Comparison of ENCODE assay signal across 22 cellular contexts in genomic region chr16:88318091-88318494, GRCh38.
DNase-seq lines count a peak whose midpoint lies in the region; ATAC-seq, FAIRE-seq and TF ChIP-seq lines count a peak whose summit lies in the region.
"Had no signal": no experiment of that assay in that cellular context is flagged by ENCODE, and none has a peak within 500 bp of the region (broad histone marks: within the 10 kb centered on the region; RNA-seq: fewer than 3 reads in every experiment).

No MANE protein-coding gene starts in this region.

- peak overlapping the region; percentile 81 for H3K14ac ChIP-seq in IMR-90 (replicated peaks; ENCODE audit: low read depth, low read length)

- H3K27me3 Mint-ChIP-seq in Calu3 (ENCODE audit: unreplicated experiment) = peaks cover 10% of the 10 kb centered on the region

- no peaks in the 10 kb centered on the region for H3K79me2 ChIP-seq in osteoblast (ENCODE audit: insufficient read depth, low read length)

- no peak for TF ChIP-seq POLR2A in IMR-90 (IDR thresholded peaks at IDR 0.05; ENCODE audit: low read depth, low read length)

- peak overlapping the region; percentile 84 for H3K18ac ChIP-seq in IMR-90 (ENCODE audit: low read depth, low read length)

- H3K36me3 ChIP-seq in IMR-90 (ENCODE audit: control insufficient read depth, insufficient read depth, low read length) = no peaks in the 10 kb centered on the region
- H3K36me3 ChIP-seq in kidney (ENCODE audit: control insufficient read depth in 1 of 2, insufficient read depth in 2 of 2, low read length in 2 of 2) = no peaks in the 10 kb centered on the region
- no peaks in the 10 kb centered on the region for H3K36me3 ChIP-seq in osteoblast (ENCODE audit: insufficient read depth, low read length)
- H3K36me3 ChIP-seq: SJSA1 had no signal

- WGBS in IMR-90 (ENCODE audit: extremely low coverage in 2 of 2, insufficient read length in 1 of 2), 2 experiments = 90% methylated on average over 4 of the region's 15 CpGs; no CpG with 5 or more reads in 1 of the 2 experiments

- H3K4me3 Mint-ChIP-seq in Calu3 (ENCODE audit: low read depth, unreplicated experiment) = no peak overlapping the region
- H3K4me3 Mint-ChIP-seq: CD4-positive, CD25-positive, alpha-beta regulatory T cell had no signal

- TF ChIP-seq CTCF in Calu3 (IDR thresholded peaks at IDR 0.05; ENCODE audit: unreplicated experiment) = no peak
- no peak for TF ChIP-seq CTCF in IMR-90 (conservative IDR thresholded peaks at IDR 0.05; ENCODE audit: low read depth, low read length)
- no peak for TF ChIP-seq CTCF in kidney (IDR thresholded peaks at IDR 0.05; ENCODE audit: borderline replicate concordance, extremely low read depth, insufficient read depth)
- TF ChIP-seq CTCF in osteoblast (IDR thresholded peaks at IDR 0.05; ENCODE audit: extremely low read depth, low read depth, low read length) = no peak

- H3K36me3 Mint-ChIP-seq in Calu3 (ENCODE audit: insufficient read depth, unreplicated experiment) = no peaks in the 10 kb centered on the region
- H3K36me3 Mint-ChIP-seq: CD4-positive, CD25-positive, alpha-beta regulatory T cell had no signal

- CTCF ChIA-PET in Calu3 (lab: Charles Lee) (no interaction called here), IMR-90 (lab: Yijun Ruan, JAX) (no interaction called here)

- H3K79me1 ChIP-seq in IMR-90 (ENCODE audit: low read depth in 1 of 2, low read length in 2 of 2) = peaks cover 6 to 13% of the 10 kb centered on the region in 2 experiments; a peak in 3 of 4 replicates

- H4K8ac ChIP-seq in IMR-90 (ENCODE audit: low read depth in 2 of 2, low read length in 2 of 2) = peak overlapping the region; percentile 74 to 91; a peak in 3 of 4 replicates

- no peak for ATAC-seq in IMR-90 (ENCODE audit: low read depth)
- no peak for ATAC-seq in HG03439 (IDR thresholded peaks at IDR 0.05; ENCODE audit: unreplicated experiment)
- ATAC-seq in HG03097 (IDR thresholded peaks at IDR 0.05; ENCODE audit: low FRiP score, unreplicated experiment) = no peak
- ATAC-seq: GM12878, Panc1 had no signal

- H3K27ac ChIP-seq in IMR-90 (ENCODE audit: insufficient read depth, low read length) (peak overlapping the region; percentile 22; the same call in 1 of the 2 replicates), kidney (ENCODE audit: low read depth in 2 of 2, low read length in 2 of 2) (no peak overlapping the region), osteoblast (ENCODE audit: low read depth, low read length) (no peak overlapping the region)
- H3K27ac ChIP-seq: KMS-11, SJSA1 had no signal

- peak overlapping the region; percentile 73 for H4K91ac ChIP-seq in IMR-90 (ENCODE audit: insufficient read depth, low read depth, low read length)

- no peaks in the 10 kb centered on the region for H3K9me3 Mint-ChIP-seq in Calu3 (ENCODE audit: low read depth, unreplicated experiment)

- H3K56ac ChIP-seq in IMR-90 (ENCODE audit: extremely low read depth, insufficient read depth, low read length) = no peak overlapping the region

- in situ Hi-C loops in IMR-90 (cut with MboI; ENCODE audit: low sequenced_read_pairs) = no loop called here

- H3K4me1 ChIP-seq in IMR-90 (ENCODE audit: control insufficient read depth, insufficient read depth, low read length) (peaks cover 20% of the 10 kb centered on the region), kidney (ENCODE audit: control insufficient read depth in 1 of 2, insufficient read depth in 1 of 2, low read depth in 1 of 2, low read length in 2 of 2) (no peaks in the 10 kb centered on the region), osteoblast (ENCODE audit: insufficient read depth, low read length) (peaks cover 5% of the 10 kb centered on the region)

- H2BK120ac ChIP-seq in IMR-90 (ENCODE audit: low read depth, low read length) = peak overlapping the region; percentile 85

- H3K27me3 ChIP-seq in IMR-90 (ENCODE audit: control insufficient read depth, insufficient read depth, low read length) = no peaks in the 10 kb centered on the region
- H3K27me3 ChIP-seq in osteoblast (ENCODE audit: insufficient read depth, low read length) = no peaks in the 10 kb centered on the region
- H3K27me3 ChIP-seq: SJSA1 had no signal

- no peak for FAIRE-seq in kidney (lab: Jason Lieb, UNC)
- FAIRE-seq: GM12878, HTR-8/SVneo had no signal

- H3K4ac ChIP-seq in IMR-90 (ENCODE audit: low read depth, low read length) = peak overlapping the region; percentile 87

- H2AK9ac ChIP-seq in IMR-90 (replicated peaks; ENCODE audit: low read depth, low read length, poor library complexity) = peak overlapping the region; percentile 78

- no peak overlapping the region for H3K23ac ChIP-seq in IMR-90 (ENCODE audit: low read depth, low read length)

- H3K9me3 ChIP-seq in IMR-90 (ENCODE audit: control insufficient read depth, insufficient read depth, low read length) (no peaks in the 10 kb centered on the region), kidney (ENCODE audit: control insufficient read depth in 1 of 2, low read length in 2 of 2) (no peaks in the 10 kb centered on the region), osteoblast (ENCODE audit: low read depth, low read length) (no peaks in the 10 kb centered on the region)

- intact Hi-C loops in Calu3 (cut with micrococcal nuclease; ENCODE audit: unreplicated experiment) (no loop called here), IMR-90 (cut with micrococcal nuclease) (no loop called here), kidney (cut with DNase I) (no loop called here)

- DNase-seq in Calu3 (no peak), IMR-90 (no peak), kidney (peak; percentile 74), osteoblast (ENCODE audit: insufficient read length, low spot score, missing footprints) (peak; percentile 64), NCI-H146 treated with DMSO at 0.1 percent for 48 hours (lab: John Stamatoyannopoulos, UW; ENCODE audit: unreplicated experiment) (no peak)
- DNase-seq: CD4-positive, CD25-positive, alpha-beta regulatory T cell; DND-41; H7; NCI-H1105; NCI-H146; NCI-H2029 treated with DMSO at 0.1 percent for 48 hours; NCI-H2171; NCI-H345; NCI-H524 treated with DMSO at 0.1 percent for 48 hours; NCI-H82 had no signal

- H3K4me3 ChIP-seq in IMR-90 (ENCODE audit: insufficient read depth, low read depth, low read length) (no peak overlapping the region), kidney (ENCODE audit: low read length in 2 of 2) (no peak overlapping the region), osteoblast (ENCODE audit: insufficient read depth, low read length) (no peak overlapping the region)
- H3K4me3 ChIP-seq: GM12878, SJSA1 had no signal

- H2BK20ac ChIP-seq in IMR-90 (ENCODE audit: low read depth, low read length) = peak overlapping the region; percentile 90; the same call in 1 of the 2 replicates

- H3K27ac Mint-ChIP-seq in Calu3 (ENCODE audit: unreplicated experiment) = peak overlapping the region; percentile 19
- H3K27ac Mint-ChIP-seq: CD4-positive, CD25-positive, alpha-beta regulatory T cell had no signal

- H4K20me1 ChIP-seq in IMR-90 (ENCODE audit: insufficient read depth, low read length) = no peaks in the 10 kb centered on the region
- no peaks in the 10 kb centered on the region for H4K20me1 ChIP-seq in osteoblast (ENCODE audit: insufficient read depth, low read length)

- no peak for TF ChIP-seq RAD21 in IMR-90 (IDR thresholded peaks at IDR 0.05; ENCODE audit: low read length)

- H2BK15ac ChIP-seq in IMR-90 (ENCODE audit: low read depth, low read length) = peak overlapping the region; percentile 91; the same call in 2 of the 3 replicates

- H2BK5ac ChIP-seq in IMR-90 (ENCODE audit: low read depth, low read length, poor library complexity, severe bottlenecking) = peak overlapping the region; percentile 1

- H3K4me2 ChIP-seq in IMR-90 (ENCODE audit: low read depth, low read length) = no peak overlapping the region
- H3K4me2 ChIP-seq in osteoblast (ENCODE audit: insufficient read depth, low read length) = no peak overlapping the region
- H3K4me2 ChIP-seq: KMS-11 had no signal

- POLR2A ChIA-PET in IMR-90 (lab: Charles Lee; ENCODE audit: unreplicated experiment) = no interaction called here

- peak overlapping the region; percentile 87; the same call in 1 of the 2 replicates for H4K5ac ChIP-seq in IMR-90 (ENCODE audit: low read depth, low read length)

- dilution Hi-C loops in IMR-90 (cut with HindIII; ENCODE audit: low sequenced_read_pairs, unreplicated experiment) = no loop called here

- peaks cover 13% of the 10 kb centered on the region for H3K9me1 ChIP-seq in IMR-90 (ENCODE audit: insufficient read depth, low read length)

- H3K9ac ChIP-seq in IMR-90 (ENCODE audit: low read depth, low read length) (no peak overlapping the region), kidney (ENCODE audit: low read length in 2 of 2) (no peak overlapping the region)
- H3K9ac ChIP-seq: KMS-11 had no signal

- BruUV-seq in Calu3 (replicated peaks; lab: Mats Ljungman, UMichigan) = no TSS peak
- no TSS peak for BruUV-seq in IMR-90 (replicated peaks; lab: Mats Ljungman, UMichigan)

- no peaks in the 10 kb centered on the region for H3K4me1 Mint-ChIP-seq in Calu3 (ENCODE audit: low read depth, unreplicated experiment)
- H3K4me1 Mint-ChIP-seq: CD4-positive, CD25-positive, alpha-beta regulatory T cell had no signal

- peak overlapping the region; percentile 35 for H2AFZ ChIP-seq in IMR-90 (replicated peaks; ENCODE audit: low read length, poor library complexity)
- H2AFZ ChIP-seq in osteoblast (ENCODE audit: low read length) = no peak overlapping the region

- peak overlapping the region; percentile 95 for H2AK5ac ChIP-seq in IMR-90 (ENCODE audit: low read depth, low read length)

TF ChIP-seq in IMR-90, 13 proteins besides CTCF, POLR2A, EP300 and RAD21 (continues in another document):
- no peak for TF ChIP-seq RCOR1 (IDR thresholded peaks at IDR 0.05; ENCODE audit: insufficient replicate concordance, low read length)
- no peak for TF ChIP-seq MAZ (IDR thresholded peaks at IDR 0.05; ENCODE audit: borderline replicate concordance, low read depth, low read length)
- no peak for TF ChIP-seq ELK1 (IDR thresholded peaks at IDR 0.05; ENCODE audit: borderline replicate concordance, low read depth, low read length)
- no peak for TF ChIP-seq CHD1 (IDR thresholded peaks at IDR 0.05; ENCODE audit: low read depth, low read length)
- TF ChIP-seq CEBPB (IDR thresholded peaks at IDR 0.05; ENCODE audit: low read depth, low read length) = no peak
- no peak for TF ChIP-seq BHLHE40 (IDR thresholded peaks at IDR 0.05; ENCODE audit: low read depth, low read length)
- no peak for TF ChIP-seq MXI1 (IDR thresholded peaks at IDR 0.05; ENCODE audit: borderline replicate concordance, low read depth, low read length)
- TF ChIP-seq SMC3 (IDR thresholded peaks at IDR 0.05; ENCODE audit: low read depth, low read length) = no peak

Comparison
In these comparisons a context has a peak if more than half of its experiments do, and no peak if none do; other contexts are left out.
1. DNase-seq: peak in kidney (single experiment) and osteoblast (single experiment); none in Calu3 (single experiment), IMR-90 (single experiment) and NCI-H146 treated with DMSO at 0.1 percent for 48 hours (single experiment).